In the genomic region with DNA sequence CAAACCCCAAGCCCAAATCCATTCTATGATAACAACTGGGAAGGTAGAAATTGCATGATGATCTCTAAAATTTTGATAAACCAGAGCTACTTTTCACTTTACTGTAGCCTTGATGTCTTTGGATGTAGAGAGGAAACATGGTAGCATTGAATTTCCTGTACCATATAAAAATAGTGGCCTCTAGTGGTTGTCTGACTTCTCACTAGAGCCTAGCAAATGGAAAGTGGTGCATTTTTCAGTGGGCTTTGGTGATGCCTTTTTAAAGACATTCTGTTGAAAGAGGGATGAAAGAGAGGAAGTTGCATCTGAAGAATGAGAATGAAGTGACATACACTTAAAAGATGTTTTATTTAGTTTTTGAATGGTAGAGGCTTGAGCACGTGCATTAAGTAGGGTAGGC, we compare ENCODE assay signal across 1 cellular context.
TF ChIP-seq lines count a peak whose summit lies in the region.

No MANE protein-coding gene starts in this region.

TF ChIP-seq in GM12878, 131 proteins besides CTCF, POLR2A, EP300 and RAD21 (continued from another document):
- TF ChIP-seq, protein P1, sequence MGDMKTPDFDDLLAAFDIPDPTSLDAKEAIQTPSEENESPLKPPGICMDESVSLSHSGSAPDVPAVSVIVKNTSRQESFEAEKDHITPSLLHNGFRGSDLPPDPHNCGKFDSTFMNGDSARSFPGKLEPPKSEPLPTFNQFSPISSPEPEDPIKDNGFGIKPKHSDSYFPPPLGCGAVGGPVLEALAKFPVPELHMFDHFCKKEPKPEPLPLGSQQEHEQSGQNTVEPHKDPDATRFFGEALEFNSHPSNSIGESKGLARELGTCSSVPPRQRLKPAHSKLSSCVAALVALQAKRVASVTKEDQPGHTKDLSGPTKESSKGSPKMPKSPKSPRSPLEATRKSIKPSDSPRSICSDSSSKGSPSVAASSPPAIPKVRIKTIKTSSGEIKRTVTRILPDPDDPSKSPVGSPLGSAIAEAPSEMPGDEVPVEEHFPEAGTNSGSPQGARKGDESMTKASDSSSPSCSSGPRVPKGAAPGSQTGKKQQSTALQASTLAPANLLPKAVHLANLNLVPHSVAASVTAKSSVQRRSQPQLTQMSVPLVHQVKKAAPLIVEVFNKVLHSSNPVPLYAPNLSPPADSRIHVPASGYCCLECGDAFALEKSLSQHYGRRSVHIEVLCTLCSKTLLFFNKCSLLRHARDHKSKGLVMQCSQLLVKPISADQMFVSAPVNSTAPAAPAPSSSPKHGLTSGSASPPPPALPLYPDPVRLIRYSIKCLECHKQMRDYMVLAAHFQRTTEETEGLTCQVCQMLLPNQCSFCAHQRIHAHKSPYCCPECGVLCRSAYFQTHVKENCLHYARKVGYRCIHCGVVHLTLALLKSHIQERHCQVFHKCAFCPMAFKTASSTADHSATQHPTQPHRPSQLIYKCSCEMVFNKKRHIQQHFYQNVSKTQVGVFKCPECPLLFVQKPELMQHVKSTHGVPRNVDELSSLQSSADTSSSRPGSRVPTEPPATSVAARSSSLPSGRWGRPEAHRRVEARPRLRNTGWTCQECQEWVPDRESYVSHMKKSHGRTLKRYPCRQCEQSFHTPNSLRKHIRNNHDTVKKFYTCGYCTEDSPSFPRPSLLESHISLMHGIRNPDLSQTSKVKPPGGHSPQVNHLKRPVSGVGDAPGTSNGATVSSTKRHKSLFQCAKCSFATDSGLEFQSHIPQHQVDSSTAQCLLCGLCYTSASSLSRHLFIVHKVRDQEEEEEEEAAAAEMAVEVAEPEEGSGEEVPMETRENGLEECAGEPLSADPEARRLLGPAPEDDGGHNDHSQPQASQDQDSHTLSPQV (IDR thresholded peaks at IDR 0.05): no peak
- no peak for TF ChIP-seq YBX1 (IDR thresholded peaks at IDR 0.05)
- no peak for TF ChIP-seq RFX5 (IDR thresholded peaks at IDR 0.05; ENCODE audit: low read depth, low read length)
- no peak for TF ChIP-seq BMI1 (IDR thresholded peaks at IDR 0.05; ENCODE audit: borderline replicate concordance)
